In genomic region chr18:71887509-71887908, GRCh38 we compare ENCODE assay signal across 31 cellular contexts.
"Had no signal": no experiment of that assay in that cellular context is flagged by ENCODE, and none has a peak within 500 bp of the region (broad histone marks: within the 10 kb centered on the region; RNA-seq: fewer than 3 reads in every experiment).

No MANE protein-coding gene starts in this region.

- ATAC-seq: activated CD4-positive, CD25-positive, alpha-beta regulatory T cell treated with anti-CD3 and anti-CD28 coated beads, Interleukin-2, amount 50 U/mL, for 24 hours; activated CD8-positive, alpha-beta memory T cell treated with anti-CD3 and anti-CD28 coated beads, Interleukin-2, amount 10 ng/mL, durations not matched to agents 7 days and 5 days; activated CD8-positive, alpha-beta T cell treated with anti-CD3 and anti-CD28 coated beads, Interleukin-2, amount 10 ng/mL, durations not matched to agents 7 days and 5 days; activated naive CD4-positive, alpha-beta T cell treated with anti-CD3 and anti-CD28 coated beads, Interleukin-2, amount 50 U/mL, for 72 hours; activated T-cell treated with anti-CD3 and anti-CD28 coated beads, Interleukin-2, amount 50 U/mL, for 72 hours; esophagus mucosa; T-helper 17 cell had no signal

- DNase-seq: activated B cell treated with CpG ODN at 0.5 μM for 24 hours; activated CD4-positive, alpha-beta memory T cell treated with anti-CD3 and anti-CD28 coated beads for 36 hours; activated CD4-positive, alpha-beta T cell treated with anti-CD3 and anti-CD28 coated beads for 48 hours; activated CD4-positive, alpha-beta T cell treated with anti-CD3 and anti-CD28 coated beads, Interleukin-2, amount 50 U/mL, for 1 hour; activated CD8-positive, alpha-beta memory T cell treated with anti-CD3 and anti-CD28 coated beads, Interleukin-2, amount 10 ng/mL, durations not matched to agents 7 days and 5 days; activated CD8-positive, alpha-beta memory T cell treated with anti-CD3 and anti-CD28 coated beads, Interleukin-2, amount 50 U/mL, for 4 hours; activated CD8-positive, alpha-beta T cell treated with anti-CD3 and anti-CD28 coated beads, Interleukin-2, amount 10 ng/mL, durations not matched to agents 7 days and 5 days; activated gamma-delta T cell; activated naive CD4-positive, alpha-beta T cell; activated naive CD4-positive, alpha-beta T cell treated with anti-CD3 and anti-CD28 coated beads, Interleukin-2, amount 10 ng/mL, durations not matched to agents 7 days and 5 days; activated T-cell treated with anti-CD3 and anti-CD28 coated beads for 4 hours; activated T-cell treated with anti-CD3 and anti-CD28 coated beads, Interleukin-2, amount 50 U/mL, for 24 hours; activated T-cell treated with anti-CD3 and anti-CD28 coated beads, Interleukin-2, amount 50 U/mL, for 72 hours; amniotic stem cell; anterior cingulate cortex; brain microvascular endothelial cell; dorsolateral prefrontal cortex; effector memory CD4-positive, alpha-beta T cell; endodermal cell; foreskin fibroblast; head of caudate nucleus; T-helper 17 cell; T1000; WERI-Rb-1 had no signal

- H3K27ac ChIP-seq: brain microvascular endothelial cell, coronary artery, dorsolateral prefrontal cortex, WERI-Rb-1 had no signal

- H3K36me3 ChIP-seq: brain microvascular endothelial cell, WERI-Rb-1 had no signal

- H3K27me3 ChIP-seq: brain microvascular endothelial cell, dorsolateral prefrontal cortex had no signal

- H3K4me3 ChIP-seq: coronary artery had no signal

- FAIRE-seq: astrocyte, bronchial epithelial cell, frontal cortex had no signal
